Comparison of ENCODE assay signal across 1 cellular context in the genomic region with DNA sequence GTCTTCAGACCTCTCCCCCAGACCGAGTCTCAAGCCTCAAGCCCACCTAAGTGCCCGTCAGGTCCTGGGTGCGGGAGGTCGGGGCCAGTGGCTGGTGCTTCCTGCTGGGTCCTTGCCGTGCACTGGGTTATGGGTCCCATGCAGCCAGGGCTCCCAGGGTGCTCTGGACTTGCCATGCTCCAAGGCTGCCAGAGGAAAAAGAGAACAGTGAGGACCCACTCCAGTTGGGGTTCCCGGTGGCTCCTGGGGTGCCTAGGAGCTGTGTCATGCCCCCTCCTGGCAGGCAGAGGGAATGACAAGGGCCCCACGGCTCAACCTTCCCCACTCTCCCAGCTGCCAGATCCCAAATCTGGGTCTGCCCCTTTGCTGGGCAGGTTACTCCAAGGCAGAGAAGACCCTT.
A peak's percentile ranks its signal among the peaks of the same experiment; 100 is the strongest.
TF ChIP-seq lines count a peak whose summit lies in the region.

No MANE protein-coding gene starts in this region.

TF ChIP-seq in GM12878, 131 proteins besides CTCF, POLR2A, EP300 and RAD21:
- TF ChIP-seq USF2 (IDR thresholded peaks at IDR 0.05; ENCODE audit: borderline replicate concordance, low read depth, low read length) (no peak), SMC3 (IDR thresholded peaks at IDR 0.05; ENCODE audit: borderline replicate concordance, low read length) (peak; percentile 26; the same call in 1 of the 2 replicates)
